Comparison of ENCODE assay signal across 10 cellular contexts in genomic region chr11:34204396-34205279, GRCh38.
DNase-seq lines count a peak whose midpoint lies in the region; ATAC-seq and TF ChIP-seq lines count a peak whose summit lies in the region.
"Had no signal": no experiment of that assay in that cellular context is flagged by ENCODE, and none has a peak within 500 bp of the region (broad histone marks: within the 10 kb centered on the region; RNA-seq: fewer than 3 reads in every experiment).

No MANE protein-coding gene starts in this region.

- no peak overlapping the region for H3K56ac ChIP-seq in IMR-90 (ENCODE audit: extremely low read depth, insufficient read depth, low read length)

- H2BK20ac ChIP-seq in IMR-90 (ENCODE audit: low read depth, low read length), result no peak overlapping the region

- H3K27ac ChIP-seq in IMR-90 (ENCODE audit: insufficient read depth, low read length), result no peak overlapping the region
- H3K27ac ChIP-seq: colonic mucosa had no signal

- no peaks in the 10 kb centered on the region for H4K20me1 ChIP-seq in IMR-90 (ENCODE audit: insufficient read depth, low read length)

- H3K9ac ChIP-seq in IMR-90 (ENCODE audit: low read depth, low read length), result no peak overlapping the region

- in situ Hi-C loops in IMR-90 (cut with MboI; ENCODE audit: low sequenced_read_pairs), result no loop called here

- no peaks in the 10 kb centered on the region for H3K9me3 ChIP-seq in IMR-90 (ENCODE audit: control insufficient read depth, insufficient read depth, low read length)
- H3K9me3 ChIP-seq: colonic mucosa had no signal

- no peak overlapping the region for H4K8ac ChIP-seq in IMR-90 (ENCODE audit: low read depth in 2 of 2, low read length in 2 of 2)

- peaks cover 11% of the 10 kb centered on the region for H3K9me1 ChIP-seq in IMR-90 (ENCODE audit: insufficient read depth, low read length)

- H2BK120ac ChIP-seq in IMR-90 (ENCODE audit: low read depth, low read length), result no peak overlapping the region

- no peaks in the 10 kb centered on the region for H3K36me3 ChIP-seq in IMR-90 (ENCODE audit: control insufficient read depth, insufficient read depth, low read length)
- H3K36me3 ChIP-seq: colonic mucosa had no signal

- H3K4me1 ChIP-seq in IMR-90 (ENCODE audit: control insufficient read depth, insufficient read depth, low read length), result peaks cover 13% of the 10 kb centered on the region
- H3K4me1 ChIP-seq: colonic mucosa had no signal

- TF ChIP-seq CTCF in IMR-90 (conservative IDR thresholded peaks at IDR 0.05; ENCODE audit: low read depth, low read length), result no peak

- H3K4me3 ChIP-seq in IMR-90 (ENCODE audit: insufficient read depth, low read depth, low read length), result no peak overlapping the region
- H3K4me3 ChIP-seq: colonic mucosa had no signal

- no peak overlapping the region for H4K5ac ChIP-seq in IMR-90 (ENCODE audit: low read depth, low read length)

- no peak overlapping the region for H3K23ac ChIP-seq in IMR-90 (ENCODE audit: low read depth, low read length)

- no peak overlapping the region for H3K18ac ChIP-seq in IMR-90 (ENCODE audit: low read depth, low read length)

- peak overlapping the region; percentile 12; the same call in 1 of the 2 replicates for H2AK5ac ChIP-seq in IMR-90 (ENCODE audit: low read depth, low read length)

- intact Hi-C loops in IMR-90 (cut with micrococcal nuclease), result no loop called here

- H2BK15ac ChIP-seq in IMR-90 (ENCODE audit: low read depth, low read length), result no peak overlapping the region

- DNase-seq in IMR-90 (peak; percentile 63), amniotic epithelial cell (ENCODE audit: low read depth) (peak; percentile 50), mucosa of gallbladder (ENCODE audit: low spot score) (peak; percentile 49), AML-193 (lab: John Stamatoyannopoulos, UW) (no peak), NCI-H1105 (lab: John Stamatoyannopoulos, UW) (no peak)
- DNase-seq: colonic mucosa, NCI-H1092 had no signal

- no peaks in the 10 kb centered on the region for H3K79me1 ChIP-seq in IMR-90 (ENCODE audit: low read depth in 1 of 2, low read length in 2 of 2)

- peak overlapping the region; percentile 14 for H2AFZ ChIP-seq in IMR-90 (replicated peaks; ENCODE audit: low read length, poor library complexity)

- H2BK5ac ChIP-seq in IMR-90 (ENCODE audit: low read depth, low read length, poor library complexity, severe bottlenecking), result no peak overlapping the region

- peak; percentile 46 for ATAC-seq in GM19025 (IDR thresholded peaks at IDR 0.05; ENCODE audit: low read depth, unreplicated experiment)
- peak; percentile 60 for ATAC-seq in IMR-90 (ENCODE audit: low read depth)
- ATAC-seq in HG03460 (IDR thresholded peaks at IDR 0.05; ENCODE audit: unreplicated experiment), result no peak
- ATAC-seq in GM18858 (IDR thresholded peaks at IDR 0.05; ENCODE audit: unreplicated experiment), result no peak

- H3K4ac ChIP-seq in IMR-90 (ENCODE audit: low read depth, low read length), result no peak overlapping the region

- no peaks in the 10 kb centered on the region for H3K27me3 ChIP-seq in IMR-90 (ENCODE audit: control insufficient read depth, insufficient read depth, low read length)
- H3K27me3 ChIP-seq: colonic mucosa had no signal

- BruUV-seq in IMR-90 (replicated peaks; lab: Mats Ljungman, UMichigan), result no TSS peak

- H2AK9ac ChIP-seq in IMR-90 (replicated peaks; ENCODE audit: low read depth, low read length, poor library complexity), result peak overlapping the region; percentile 11

- dilution Hi-C loops in IMR-90 (cut with HindIII; ENCODE audit: low sequenced_read_pairs, unreplicated experiment), result no loop called here

- WGBS in IMR-90 (ENCODE audit: extremely low coverage in 2 of 2, insufficient read length in 1 of 2), 2 experiments, result 47% methylated on average over 2 of the region's 19 CpGs; no CpG with 5 or more reads in 1 of the 2 experiments

- POLR2A ChIA-PET in IMR-90 (lab: Charles Lee; ENCODE audit: unreplicated experiment), result no interaction called here

- no peak overlapping the region for H3K14ac ChIP-seq in IMR-90 (replicated peaks; ENCODE audit: low read depth, low read length)

- no peak for TF ChIP-seq RAD21 in IMR-90 (IDR thresholded peaks at IDR 0.05; ENCODE audit: low read length)

- H4K91ac ChIP-seq in IMR-90 (ENCODE audit: insufficient read depth, low read depth, low read length), result no peak overlapping the region

- CTCF ChIA-PET in IMR-90 (lab: Yijun Ruan, JAX), result no interaction called here

- no peak for TF ChIP-seq POLR2A in IMR-90 (IDR thresholded peaks at IDR 0.05; ENCODE audit: low read depth, low read length)

- H3K4me2 ChIP-seq in IMR-90 (ENCODE audit: low read depth, low read length), result no peak overlapping the region

TF ChIP-seq in IMR-90, 13 proteins besides CTCF, POLR2A, EP300 and RAD21:
- TF ChIP-seq SMC3 (IDR thresholded peaks at IDR 0.05; ENCODE audit: low read depth, low read length) (no peak), FOS (IDR thresholded peaks at IDR 0.05; ENCODE audit: low read depth, low read length) (peak; percentile 49; the same call in 1 of the 2 replicates)

Comparison
In these comparisons a context has a peak if more than half of its experiments do, and no peak if none do; other contexts are left out.
1. ATAC-seq: peak in GM19025 (single experiment) and IMR-90 (single experiment); none in HG03460 (single experiment) and GM18858 (single experiment).
2. DNase-seq: peak in IMR-90 (single experiment), amniotic epithelial cell (single experiment) and mucosa of gallbladder (single experiment); none in AML-193 (0 of 2) and NCI-H1105 (single experiment).